8 cellular contexts compared by ENCODE assay signal in genomic region chr2:202278944-202279343, GRCh38. TPM values are rescaled to one million over a fixed set of nuclear protein-coding genes. Genes with fewer than 3 reads are reported as not detected.
DNase-seq lines count a peak whose midpoint lies in the region; ATAC-seq lines count a peak whose summit lies in the region.

No MANE protein-coding gene starts in this region.

- peaks cover 2% of the 10 kb centered on the region for H3K79me1 ChIP-seq in mesendoderm (ENCODE audit: low read length)

- no peak overlapping the region for H4K5ac ChIP-seq in mesendoderm (ENCODE audit: low read length)

- DNase-seq in stimulated activated naive CD8-positive, alpha-beta T cell treated with anti-CD3 and anti-CD28 coated beads, Interleukin-15, Interleukin-2, amounts not matched to agents 100 U/mL and 50 U/mL, for 24 hours = no peak
- peak; percentile 19 for DNase-seq in NCI-H69 (lab: John Stamatoyannopoulos, UW)
- DNase-seq in dedifferentiated amniotic fluid mesenchymal stem cell (ENCODE audit: extremely low spot score) = peak; percentile 66
- peak; percentile 59 for DNase-seq in mesendoderm
- no peak for DNase-seq in activated effector memory CD4-positive, alpha-beta T cell treated with anti-CD3 and anti-CD28 coated beads, Interleukin-2, amount 50 U/mL, for 16 hours
- DNase-seq in GOT3 (lab: John Stamatoyannopoulos, UW) = no peak
- DNase-seq in SKM-1 treated with dmso at 0.1 percent for 144 hours (lab: John Stamatoyannopoulos, UW; ENCODE audit: unreplicated experiment) = no peak

- H3K4me2 ChIP-seq in mesendoderm (ENCODE audit: low read length) = no peak overlapping the region

- peaks cover 2% of the 10 kb centered on the region for H3K36me3 ChIP-seq in mesendoderm (ENCODE audit: control insufficient read depth, insufficient read depth, low read length)

- H3K36me3 Mint-ChIP-seq in stimulated activated naive CD8-positive, alpha-beta T cell treated with anti-CD3 and anti-CD28 coated beads, Interleukin-15, Interleukin-2, amounts not matched to agents 100 ng/mL and 50 ng/mL, for 24 hours (ENCODE audit: low read depth) = peaks cover 63% of the 10 kb centered on the region

- H3K18ac ChIP-seq in mesendoderm (ENCODE audit: low read length) = no peak overlapping the region

- no peaks in the 10 kb centered on the region for H3K27me3 Mint-ChIP-seq in stimulated activated naive CD8-positive, alpha-beta T cell treated with anti-CD3 and anti-CD28 coated beads, Interleukin-15, Interleukin-2, amounts not matched to agents 100 ng/mL and 50 ng/mL, for 24 hours

- no peak overlapping the region for H3K23ac ChIP-seq in mesendoderm (ENCODE audit: low read length)

- H2BK120ac ChIP-seq in mesendoderm (ENCODE audit: low read depth, low read length) = no peak overlapping the region

- H3K4ac ChIP-seq in mesendoderm (ENCODE audit: low read depth, low read length) = no peak overlapping the region

- H3K4me3 Mint-ChIP-seq in stimulated activated naive CD8-positive, alpha-beta T cell treated with anti-CD3 and anti-CD28 coated beads, Interleukin-15, Interleukin-2, amounts not matched to agents 100 ng/mL and 50 ng/mL, for 24 hours = no peak overlapping the region

- H3K4me3 ChIP-seq in mesendoderm (ENCODE audit: low read length) = no peak overlapping the region

- no peak for ATAC-seq in stimulated activated naive CD8-positive, alpha-beta T cell treated with anti-CD3 and anti-CD28 coated beads, Interleukin-15, Interleukin-2, amounts not matched to agents 100 U/mL and 50 U/mL, for 24 hours

- H3K27me3 ChIP-seq in mesendoderm (ENCODE audit: insufficient read depth, low read length, poor library complexity) = no peaks in the 10 kb centered on the region

- no peaks in the 10 kb centered on the region for H3K4me1 ChIP-seq in mesendoderm (ENCODE audit: control insufficient read depth, low read depth, low read length)

- H2AK5ac ChIP-seq in mesendoderm (ENCODE audit: low read length) = no peak overlapping the region

- WGBS in mesendoderm (ENCODE audit: extremely low coverage, insufficient coverage, low lambda C conversion rate) = no CpG with 5 or more reads among the region's 1 CpG

- peaks cover 53% of the 10 kb centered on the region for H3K79me2 ChIP-seq in mesendoderm (ENCODE audit: control insufficient read depth, insufficient read depth, low read length)

- no peak overlapping the region for H3K56ac ChIP-seq in mesendoderm (ENCODE audit: low read length)

- H3K27ac Mint-ChIP-seq in stimulated activated naive CD8-positive, alpha-beta T cell treated with anti-CD3 and anti-CD28 coated beads, Interleukin-15, Interleukin-2, amounts not matched to agents 100 ng/mL and 50 ng/mL, for 24 hours = peak overlapping the region; percentile 92

- H3K4me1 Mint-ChIP-seq in stimulated activated naive CD8-positive, alpha-beta T cell treated with anti-CD3 and anti-CD28 coated beads, Interleukin-15, Interleukin-2, amounts not matched to agents 100 ng/mL and 50 ng/mL, for 24 hours (ENCODE audit: low read depth) = peaks cover 53% of the 10 kb centered on the region

- H3K9ac ChIP-seq in mesendoderm (ENCODE audit: low read length) = no peak overlapping the region

- no peak overlapping the region for H2BK5ac ChIP-seq in mesendoderm (ENCODE audit: low read length)

- no peak overlapping the region for H2BK15ac ChIP-seq in mesendoderm (replicated peaks; ENCODE audit: low read depth)

- H3K27ac ChIP-seq in mesendoderm (ENCODE audit: low read depth, low read length) = no peak overlapping the region

- H4K8ac ChIP-seq in mesendoderm (ENCODE audit: low read depth, low read length) = no peak overlapping the region

- H3K9me3 Mint-ChIP-seq in stimulated activated naive CD8-positive, alpha-beta T cell treated with anti-CD3 and anti-CD28 coated beads, Interleukin-15, Interleukin-2, amounts not matched to agents 100 ng/mL and 50 ng/mL, for 24 hours = no peaks in the 10 kb centered on the region

RNA-seq across cellular contexts. Expression of gene NOP58, which starts 13.4 kb away (rescaled TPM):
- polyA plus RNA-seq in mesendoderm (2013, experiment 1 of 2) = 267 TPM
- 272 TPM for polyA plus RNA-seq in mesendoderm (2013, experiment 2 of 2)

RNA-seq across cellular contexts. Expression of gene SUMO1, which starts 40.5 kb away (rescaled TPM):
- 266 TPM for polyA plus RNA-seq in mesendoderm (2013, experiment 1 of 2)
- 264 TPM for polyA plus RNA-seq in mesendoderm (2013, experiment 2 of 2)

Comparison
In these comparisons a context has a peak if more than half of its experiments do, and no peak if none do; other contexts are left out.
1. DNase-seq: peak in NCI-H69 (single experiment), dedifferentiated amniotic fluid mesenchymal stem cell (single experiment) and mesendoderm (single experiment); none in stimulated activated naive CD8-positive, alpha-beta T cell treated with anti-CD3 and anti-CD28 coated beads, Interleukin-15, Interleukin-2, amounts not matched to agents 100 U/mL and 50 U/mL, for 24 hours (single experiment), activated effector memory CD4-positive, alpha-beta T cell treated with anti-CD3 and anti-CD28 coated beads, Interleukin-2, amount 50 U/mL, for 16 hours (single experiment), GOT3 (single experiment) and SKM-1 treated with dmso at 0.1 percent for 144 hours (single experiment).